ENCODE assay signal across 13 cellular contexts in the genomic region with DNA sequence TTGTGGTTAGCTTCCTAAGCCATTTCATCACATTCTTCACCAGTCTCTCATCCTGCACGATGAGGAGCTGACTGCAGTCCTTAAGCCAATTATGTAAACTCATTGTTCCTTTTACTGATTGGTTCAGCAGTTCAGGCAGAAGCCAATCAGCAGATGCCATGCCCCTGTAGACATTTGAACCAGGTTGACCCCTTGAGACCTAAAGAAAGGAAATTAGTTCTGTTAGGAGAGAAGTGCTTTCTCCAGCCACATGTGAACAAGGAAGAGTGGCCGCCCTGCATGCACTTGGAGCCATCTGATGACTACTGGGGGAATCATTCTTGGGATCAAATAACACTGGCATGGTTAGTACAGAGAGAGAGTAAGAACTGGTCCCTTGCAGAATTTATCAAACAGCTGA.
DNase-seq lines count a peak whose midpoint lies in the region; ATAC-seq and TF ChIP-seq lines count a peak whose summit lies in the region.
"Had no signal": no experiment of that assay in that cellular context is flagged by ENCODE, and none has a peak within 500 bp of the region (broad histone marks: within the 10 kb centered on the region; RNA-seq: fewer than 3 reads in every experiment).

No MANE protein-coding gene starts in this region.

- intact Hi-C loops in CD8-positive, alpha-beta T cell (cut with DNase I, micrococcal nuclease), result no loop called here

- H3F3A ChIP-seq in neural progenitor cell (ENCODE audit: low read depth), result no peaks in the 10 kb centered on the region

- H3K4me3 ChIP-seq in neural progenitor cell, result no peak overlapping the region
- H3K4me3 ChIP-seq in CD8-positive, alpha-beta T cell (ENCODE audit: low read depth, low read length), result no peak overlapping the region

- H3K79me2 ChIP-seq in neural progenitor cell (ENCODE audit: low read depth), result no peaks in the 10 kb centered on the region

- H4K20me1 ChIP-seq in neural progenitor cell (ENCODE audit: low read depth), result no peaks in the 10 kb centered on the region

- no peaks in the 10 kb centered on the region for H3K36me3 ChIP-seq in neural progenitor cell
- H3K36me3 ChIP-seq in CD8-positive, alpha-beta T cell (ENCODE audit: insufficient read depth, low read length), result no peaks in the 10 kb centered on the region
- H3K36me3 ChIP-seq: neutrophil had no signal

- H3K4me1 ChIP-seq in neural progenitor cell, result peaks cover 33% of the 10 kb centered on the region
- no peaks in the 10 kb centered on the region for H3K4me1 ChIP-seq in CD8-positive, alpha-beta T cell (ENCODE audit: insufficient read depth, low read length)

- DNase-seq in Daoy (ENCODE audit: low read depth) (peak; percentile 68), NCI-H146 (lab: John Stamatoyannopoulos, UW) (peak; percentile 52), T1000 (lab: John Stamatoyannopoulos, UW) (peak; percentile 17), neural progenitor cell (ENCODE audit: low spot score) (peak; percentile 40), inferior parietal cortex (ENCODE audit: extremely low spot score) (no peak), SIG-M5 (lab: John Stamatoyannopoulos, UW) (no peak)
- no peak for DNase-seq in CD8-positive, alpha-beta T cell
- DNase-seq: activated T-cell treated with anti-CD3 and anti-CD28 coated beads, Interleukin-2, amount 50 U/mL, for 48 hours; CD8-positive, alpha-beta memory T cell; Right ventricle myocardium superior had no signal

- no peak for TF ChIP-seq CTCF in neural progenitor cell (IDR thresholded peaks at IDR 0.05)
- TF ChIP-seq CTCF in CD8-positive, alpha-beta T cell (IDR thresholded peaks at IDR 0.05), result no peak

- ATAC-seq in GM18861 (IDR thresholded peaks at IDR 0.05; ENCODE audit: unreplicated experiment), result no peak
- ATAC-seq in CD8-positive, alpha-beta T cell, result no peak
- ATAC-seq: stimulated activated effector memory CD8-positive, alpha-beta T cell treated with anti-CD3 and anti-CD28 coated beads, Interleukin-12 subunit alpha, Interleukin-12 subunit beta, amount 100 ng/mL, for 72 hours had no signal

- H3K9ac ChIP-seq in neural progenitor cell, result no peak overlapping the region

- no peak overlapping the region for H2AFZ ChIP-seq in neural progenitor cell (replicated peaks)

- H3K4me3 Mint-ChIP-seq in neural progenitor cell, result no peak overlapping the region
- no peak overlapping the region for H3K4me3 Mint-ChIP-seq in CD8-positive, alpha-beta T cell
- H3K4me3 Mint-ChIP-seq: CD8-positive, alpha-beta memory T cell; stimulated activated effector memory CD8-positive, alpha-beta T cell treated with anti-CD3 and anti-CD28 coated beads, Interleukin-12 subunit alpha, Interleukin-12 subunit beta, amount 100 ng/mL, for 72 hours had no signal

- H3K36me3 Mint-ChIP-seq in neural progenitor cell, result no peaks in the 10 kb centered on the region
- no peaks in the 10 kb centered on the region for H3K36me3 Mint-ChIP-seq in CD8-positive, alpha-beta T cell
- H3K36me3 Mint-ChIP-seq: CD8-positive, alpha-beta memory T cell; stimulated activated effector memory CD8-positive, alpha-beta T cell treated with anti-CD3 and anti-CD28 coated beads, Interleukin-12 subunit alpha, Interleukin-12 subunit beta, amount 100 ng/mL, for 72 hours had no signal

- H3K27ac ChIP-seq in neural progenitor cell, result no peak overlapping the region
- no peak overlapping the region for H3K27ac ChIP-seq in CD8-positive, alpha-beta T cell (ENCODE audit: low read depth, low read length)
- H3K27ac ChIP-seq: neutrophil had no signal

- CTCF ChIA-PET in CD8-positive, alpha-beta T cell (lab: Charles Lee), result no interaction called here

- H3K27ac Mint-ChIP-seq in neural progenitor cell, result peak overlapping the region; percentile 55
- no peak overlapping the region for H3K27ac Mint-ChIP-seq in CD8-positive, alpha-beta T cell
- H3K27ac Mint-ChIP-seq: CD8-positive, alpha-beta memory T cell; stimulated activated effector memory CD8-positive, alpha-beta T cell treated with anti-CD3 and anti-CD28 coated beads, Interleukin-12 subunit alpha, Interleukin-12 subunit beta, amount 100 ng/mL, for 72 hours had no signal

- peaks cover 14% of the 10 kb centered on the region for H3K27me3 ChIP-seq in neural progenitor cell
- H3K27me3 ChIP-seq in CD8-positive, alpha-beta T cell (ENCODE audit: insufficient read depth, low read length), result no peaks in the 10 kb centered on the region
- H3K27me3 ChIP-seq: neutrophil had no signal

- H3K4me1 Mint-ChIP-seq in neural progenitor cell, result peaks cover 54% of the 10 kb centered on the region
- no peaks in the 10 kb centered on the region for H3K4me1 Mint-ChIP-seq in CD8-positive, alpha-beta T cell (ENCODE audit: low read depth)
- H3K4me1 Mint-ChIP-seq: CD8-positive, alpha-beta memory T cell; stimulated activated effector memory CD8-positive, alpha-beta T cell treated with anti-CD3 and anti-CD28 coated beads, Interleukin-12 subunit alpha, Interleukin-12 subunit beta, amount 100 ng/mL, for 72 hours had no signal

- H3K9me3 ChIP-seq in neural progenitor cell (ENCODE audit: low read depth), result no peaks in the 10 kb centered on the region
- no peaks in the 10 kb centered on the region for H3K9me3 ChIP-seq in CD8-positive, alpha-beta T cell (ENCODE audit: low read length)
- H3K9me3 ChIP-seq: neutrophil had no signal

- peaks cover 2% of the 10 kb centered on the region for H3K9me3 Mint-ChIP-seq in neural progenitor cell
- H3K9me3 Mint-ChIP-seq in CD8-positive, alpha-beta T cell, result peaks cover 8% of the 10 kb centered on the region

- H3K27me3 Mint-ChIP-seq in neural progenitor cell (ENCODE audit: insufficient read depth, low read depth), result peaks cover 4% of the 10 kb centered on the region
- H3K27me3 Mint-ChIP-seq in CD8-positive, alpha-beta T cell (ENCODE audit: low read depth), result no peaks in the 10 kb centered on the region
- H3K27me3 Mint-ChIP-seq: CD8-positive, alpha-beta memory T cell had no signal

- POLR2A ChIA-PET in CD8-positive, alpha-beta T cell (lab: Charles Lee), result no interaction called here

- H3K4me2 ChIP-seq in neural progenitor cell, result no peak overlapping the region

Comparison
In these comparisons a context has a peak if more than half of its experiments do, and no peak if none do; other contexts are left out.
1. DNase-seq: peak in Daoy (single experiment), NCI-H146 (single experiment), T1000 (single experiment) and neural progenitor cell (single experiment); none in inferior parietal cortex (single experiment), CD8-positive, alpha-beta T cell (0 of 7) and SIG-M5 (single experiment).